11 cellular contexts compared by ENCODE assay signal in the genomic region with DNA sequence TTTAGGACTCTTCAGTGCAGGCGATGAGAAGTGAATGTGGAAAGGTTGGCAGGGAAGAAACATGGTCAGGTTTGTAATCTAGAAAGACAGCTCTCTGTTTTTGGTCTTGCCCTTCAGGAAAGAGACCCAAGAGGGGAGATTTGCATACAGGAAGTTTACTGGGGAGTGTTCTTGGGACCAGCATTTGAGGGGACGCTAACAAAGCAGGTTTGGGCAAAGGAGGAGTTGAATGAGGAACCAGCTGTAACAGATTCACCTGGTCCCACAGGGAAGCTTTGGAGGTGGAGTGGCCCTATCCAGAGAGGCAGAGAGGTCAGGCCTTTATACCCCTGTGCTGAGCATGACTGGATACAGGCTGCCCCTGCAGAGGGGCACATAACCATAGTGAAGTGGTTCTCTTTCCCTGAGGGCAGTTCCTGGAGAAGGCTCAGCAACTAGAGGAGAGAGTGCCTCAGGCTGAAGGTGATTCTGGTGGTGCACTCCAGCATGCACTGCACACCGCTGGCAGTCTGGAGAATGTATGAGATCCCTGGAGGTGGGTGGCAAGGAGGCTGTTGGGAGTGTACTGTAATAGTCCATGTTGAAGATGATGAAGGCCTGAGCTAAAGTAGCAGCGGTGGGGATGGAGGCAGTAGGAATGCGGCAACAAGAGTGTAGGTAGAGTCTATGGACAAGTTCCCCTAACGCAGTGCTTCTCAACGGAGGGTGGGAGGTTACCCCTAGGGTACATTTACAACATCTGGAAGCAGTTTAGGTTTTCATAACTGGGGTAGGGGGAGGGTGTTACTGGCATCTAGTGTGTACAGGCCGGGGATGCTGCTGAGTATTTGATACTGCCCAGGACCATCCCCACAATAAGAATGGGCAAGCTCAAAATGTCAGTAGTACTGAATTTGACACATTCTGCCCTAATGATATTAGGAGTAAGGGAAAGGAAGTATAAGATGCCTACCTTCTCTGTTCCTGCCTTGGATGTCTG. TPM values are rescaled to one million over a fixed set of nuclear protein-coding genes. Genes with fewer than 3 reads are reported as not detected.
DNase-seq lines count a peak whose midpoint lies in the region; ATAC-seq and TF ChIP-seq lines count a peak whose summit lies in the region.
"Had no signal": no experiment of that assay in that cellular context is flagged by ENCODE, and none has a peak within 500 bp of the region (broad histone marks: within the 10 kb centered on the region; RNA-seq: fewer than 3 reads in every experiment).

No MANE protein-coding gene starts in this region.

- peaks cover 34% of the 10 kb centered on the region for H3K4me1 Mint-ChIP-seq in stimulated activated memory B cell treated with anti-CD40 and anti-IgM and Interleukin-4, amounts not matched to agents 10 μg/mL and 1 μg/mL and 100 μg/mL, for 72 hours
- peaks cover 26 to 43% (median 29%) of the 10 kb centered on the region in 4 donors for H3K4me1 Mint-ChIP-seq in CD4-positive, alpha-beta memory T cell
- peaks cover 26% of the 10 kb centered on the region for H3K4me1 Mint-ChIP-seq in osteocyte (ENCODE audit: unreplicated experiment)

- H3K9ac ChIP-seq in HUES64 (ENCODE audit: low read depth, low read length) = peak overlapping the region; percentile 16; the same call in 1 of the 2 replicates

- H3K4me3 ChIP-seq in HUES64 (ENCODE audit: low read length) = no peak overlapping the region
- no peak overlapping the region for H3K4me3 ChIP-seq in CD4-positive, alpha-beta memory T cell (ENCODE audit: low read length in 2 of 2)
- H3K4me3 ChIP-seq: Peyer's patch had no signal

- H3K9me3 Mint-ChIP-seq in stimulated activated memory B cell treated with anti-CD40 and anti-IgM and Interleukin-4, amounts not matched to agents 10 μg/mL and 1 μg/mL and 100 μg/mL, for 72 hours = no peaks in the 10 kb centered on the region
- no peaks in the 10 kb centered on the region for H3K9me3 Mint-ChIP-seq in CD4-positive, alpha-beta memory T cell
- no peaks in the 10 kb centered on the region for H3K9me3 Mint-ChIP-seq in osteocyte (ENCODE audit: unreplicated experiment)

- no peak for DNase-seq in CD4-positive, alpha-beta memory T cell
- DNase-seq in NCI-H2171 (lab: John Stamatoyannopoulos, UW) (no peak), osteocyte (ENCODE audit: extremely low spot score, unreplicated experiment) (no peak)
- DNase-seq: DMS53, NCI-H1105 had no signal

- H3K4me3 Mint-ChIP-seq in stimulated activated memory B cell treated with anti-CD40 and anti-IgM and Interleukin-4, amounts not matched to agents 10 μg/mL and 1 μg/mL and 100 μg/mL, for 72 hours = peak overlapping the region; percentile 22
- H3K4me3 Mint-ChIP-seq in CD4-positive, alpha-beta memory T cell = no peak overlapping the region
- H3K4me3 Mint-ChIP-seq in osteocyte (ENCODE audit: unreplicated experiment) = no peak overlapping the region

- TF ChIP-seq CTCF in osteocyte (IDR thresholded peaks at IDR 0.05) = no peak

- peak overlapping the region; percentile 78 for H3K27ac ChIP-seq in HUES64 (ENCODE audit: low read depth, low read length)
- no peak overlapping the region for H3K27ac ChIP-seq in CD4-positive, alpha-beta memory T cell (ENCODE audit: low read depth, low read length)
- H3K27ac ChIP-seq: epithelial cell of prostate had no signal

- intact Hi-C loops in CD4-positive, alpha-beta memory T cell (cut with micrococcal nuclease) = no loop called here

- 81% methylated on average over 8 of the region's 8 CpGs for WGBS in HUES64

- H3K4me1 ChIP-seq in HUES64 (ENCODE audit: insufficient read depth, low read length) = peaks cover 55% of the 10 kb centered on the region
- peaks cover 4% of the 10 kb centered on the region for H3K4me1 ChIP-seq in CD4-positive, alpha-beta memory T cell (ENCODE audit: insufficient read depth, low read length)

- no peaks in the 10 kb centered on the region for H3K36me3 Mint-ChIP-seq in stimulated activated memory B cell treated with anti-CD40 and anti-IgM and Interleukin-4, amounts not matched to agents 10 μg/mL and 1 μg/mL and 100 μg/mL, for 72 hours
- peaks cover 10 to 32% of the 10 kb centered on the region in 2 donors for H3K36me3 Mint-ChIP-seq in CD4-positive, alpha-beta memory T cell
- no peaks in the 10 kb centered on the region for H3K36me3 Mint-ChIP-seq in osteocyte (ENCODE audit: unreplicated experiment)

- POLR2A ChIA-PET in CD4-positive, alpha-beta memory T cell (lab: Charles Lee; ENCODE audit: partially characterized antibody) = no interaction called here

- no peaks in the 10 kb centered on the region for H3K9me3 ChIP-seq in HUES64 (ENCODE audit: insufficient read depth, low read depth, low read length)
- H3K9me3 ChIP-seq in CD4-positive, alpha-beta memory T cell (ENCODE audit: control insufficient read depth in 1 of 2, low read length in 2 of 2) = no peaks in the 10 kb centered on the region
- H3K9me3 ChIP-seq: Peyer's patch had no signal

- no peaks in the 10 kb centered on the region for H3K27me3 Mint-ChIP-seq in stimulated activated memory B cell treated with anti-CD40 and anti-IgM and Interleukin-4, amounts not matched to agents 10 μg/mL and 1 μg/mL and 100 μg/mL, for 72 hours
- H3K27me3 Mint-ChIP-seq in CD4-positive, alpha-beta memory T cell = no peaks in the 10 kb centered on the region
- H3K27me3 Mint-ChIP-seq in osteocyte (ENCODE audit: unreplicated experiment) = no peaks in the 10 kb centered on the region

- CTCF ChIA-PET in CD4-positive, alpha-beta memory T cell (lab: Charles Lee; ENCODE audit: partially characterized antibody) = no interaction called here

- H3K27ac Mint-ChIP-seq in stimulated activated memory B cell treated with anti-CD40 and anti-IgM and Interleukin-4, amounts not matched to agents 10 μg/mL and 1 μg/mL and 100 μg/mL, for 72 hours = peak overlapping the region; percentile 77
- peak overlapping the region in 3 of 7 donors; percentile 59 to 79 (median 68) for H3K27ac Mint-ChIP-seq in CD4-positive, alpha-beta memory T cell
- no peak overlapping the region for H3K27ac Mint-ChIP-seq in osteocyte (ENCODE audit: unreplicated experiment)

- H3K27me3 ChIP-seq in HUES64 (ENCODE audit: insufficient read depth, low read length) = no peaks in the 10 kb centered on the region
- H3K27me3 ChIP-seq in CD4-positive, alpha-beta memory T cell (ENCODE audit: insufficient read depth, low read length) = no peaks in the 10 kb centered on the region
- H3K27me3 ChIP-seq: Peyer's patch had no signal

- ATAC-seq in GM19324 (IDR thresholded peaks at IDR 0.05; ENCODE audit: low FRiP score, unreplicated experiment) = peak; percentile 88
- ATAC-seq in HG02763 (IDR thresholded peaks at IDR 0.05; ENCODE audit: unreplicated experiment) = peak; percentile 83
- ATAC-seq in stimulated activated memory B cell treated with anti-CD40 and anti-IgM and Interleukin-4, amounts not matched to agents 10 μg/mL and 1 μg/mL and 100 μg/mL, for 72 hours = peak; percentile 64

- no peaks in the 10 kb centered on the region for H3K36me3 ChIP-seq in HUES64 (ENCODE audit: insufficient read depth, low read length)
- no peaks in the 10 kb centered on the region for H3K36me3 ChIP-seq in CD4-positive, alpha-beta memory T cell (ENCODE audit: insufficient read depth, low read length)
- H3K36me3 ChIP-seq: Peyer's patch had no signal

RNA-seq across cellular contexts. Expression of gene MAP2K6, which starts 37.2 kb away (rescaled TPM):
- 16.8 TPM for polyA plus RNA-seq in HUES64 (2013, experiment 1 of 2)
- polyA plus RNA-seq in HUES64 (2013, experiment 2 of 2) = 16.6 TPM
- total RNA-seq in CD4-positive, alpha-beta memory T cell = 10 to 100 TPM; 16.5 to 18.3 TPM
- polyA plus RNA-seq in CD4-positive, alpha-beta memory T cell = 10 to 100 TPM; 14.5 to 21.3 TPM
- total RNA-seq in osteocyte = 2.8 TPM in 2 replicates
